Comparison of ENCODE assay signal across 30 cellular contexts in the genomic region with DNA sequence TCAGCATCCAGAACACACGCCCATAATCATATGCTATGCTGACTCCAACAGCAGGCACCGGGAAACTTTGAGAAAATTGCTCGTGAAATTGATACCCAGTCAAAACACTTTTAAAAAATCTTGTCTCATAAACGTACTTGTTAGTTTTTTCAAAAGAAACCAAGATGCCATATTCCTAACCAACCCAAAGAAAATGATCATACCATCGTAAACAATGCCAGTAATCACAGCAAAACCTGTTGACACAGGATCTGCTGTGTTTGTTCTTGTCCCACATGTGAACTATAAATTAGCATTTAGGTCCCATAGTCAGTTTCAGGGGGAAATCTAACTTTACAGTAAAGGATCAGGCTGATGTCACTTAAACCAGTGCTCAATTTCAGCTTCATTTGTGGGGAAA. TPM values are rescaled to one million over a fixed set of nuclear protein-coding genes. Genes with fewer than 3 reads are reported as not detected.
"Had no signal": no experiment of that assay in that cellular context is flagged by ENCODE, and none has a peak within 500 bp of the region (broad histone marks: within the 10 kb centered on the region; RNA-seq: fewer than 3 reads in every experiment).

No MANE protein-coding gene starts in this region.

- H3K9me3 ChIP-seq: left lung, lower lobe of right lung, mucosa of descending colon, ovary, prostate gland, stomach, testis, thyroid gland, transverse colon, upper lobe of left lung, vagina had no signal

- H3K36me3 Mint-ChIP-seq: immature natural killer cell; naive thymus-derived CD4-positive, alpha-beta T cell; natural killer cell treated with Interleukin-12 subunit alpha and Interleukin-12 subunit beta and Interleukin-15 and Interleukin-18, amount 100 ng/mL, for 72 hours; stimulated activated naive B cell treated with anti-CD40 and anti-IgM and Interleukin-4, amounts not matched to agents 10 μg/mL and 1 μg/mL and 100 μg/mL, for 72 hours had no signal

- H3K9me3 Mint-ChIP-seq: naive thymus-derived CD4-positive, alpha-beta T cell; natural killer cell treated with Interleukin-12 subunit alpha and Interleukin-12 subunit beta and Interleukin-15 and Interleukin-18, amount 100 ng/mL, for 72 hours; stimulated activated naive B cell treated with anti-CD40 and anti-IgM and Interleukin-4, amounts not matched to agents 10 μg/mL and 1 μg/mL and 100 μg/mL, for 72 hours had no signal

- H3K27ac Mint-ChIP-seq: immature natural killer cell; naive thymus-derived CD4-positive, alpha-beta T cell; natural killer cell treated with Interleukin-12 subunit alpha and Interleukin-12 subunit beta and Interleukin-15 and Interleukin-18, amount 100 ng/mL, for 72 hours; stimulated activated naive B cell treated with anti-CD40 and anti-IgM and Interleukin-4, amounts not matched to agents 10 μg/mL and 1 μg/mL and 100 μg/mL, for 72 hours had no signal

- H3K4me3 ChIP-seq: left lung, lower lobe of right lung, mucosa of descending colon, ovary, prostate gland, skin epidermis, stomach, testis, thyroid gland, transverse colon, upper lobe of left lung, vagina had no signal

- FAIRE-seq: islet of Langerhans, kidney had no signal

- DNase-seq: hypothalamus; immature natural killer cell; kidney; left colon; left lung; lower lobe of right lung; mammary epithelial cell; mesenchymal stem cell; midbrain; mucosa of descending colon; naive thymus-derived CD4-positive, alpha-beta T cell; ovary; retina; right cardiac atrium; stimulated activated CD4-positive, alpha-beta T cell treated with anti-CD3 and anti-CD28 coated beads, Interleukin-12 subunit alpha, Interleukin-12 subunit beta, amount 100 ng/mL, for 4 hours; stimulated activated CD4-positive, alpha-beta T cell treated with anti-CD3 and anti-CD28 coated beads, Interleukin-15, amount 100 ng/mL, for 24 hours; stimulated activated CD4-positive, alpha-beta T cell treated with anti-CD3 and anti-CD28 coated beads, Interleukin-2, amount 100 ng/mL, for 24 hours; stimulated activated CD4-positive, alpha-beta T cell treated with anti-CD3 and anti-CD28 coated beads, Interleukin-4, amount 100 ng/mL, for 1 hour; stimulated activated naive B cell treated with anti-CD40 and anti-IgM and Interleukin-4, amounts not matched to agents 10 μg/mL and 1 μg/mL and 100 μg/mL, for 72 hours; stimulated activated naive CD8-positive, alpha-beta T cell treated with anti-CD3 and anti-CD28 coated beads, Interleukin-15, Interleukin-2, amounts not matched to agents 100 U/mL and 50 U/mL, for 24 hours; stomach; testis; thyroid gland; transverse colon; upper lobe of left lung had no signal

- H3K4me1 ChIP-seq: left lung, lower lobe of right lung, prostate gland, stomach, testis, thyroid gland, upper lobe of left lung had no signal

- H3K27ac ChIP-seq: left lung, lower lobe of right lung, ovary, prostate gland, skin epidermis, stomach, testis, thyroid gland, transverse colon, upper lobe of left lung had no signal

- H3K4me1 Mint-ChIP-seq: immature natural killer cell; naive thymus-derived CD4-positive, alpha-beta T cell; stimulated activated naive B cell treated with anti-CD40 and anti-IgM and Interleukin-4, amounts not matched to agents 10 μg/mL and 1 μg/mL and 100 μg/mL, for 72 hours had no signal

- H3K36me3 ChIP-seq: left lung, lower lobe of right lung, ovary, prostate gland, stomach, thyroid gland, transverse colon, upper lobe of left lung, vagina had no signal

- H3K4me3 Mint-ChIP-seq: immature natural killer cell; naive thymus-derived CD4-positive, alpha-beta T cell; natural killer cell treated with Interleukin-12 subunit alpha and Interleukin-12 subunit beta and Interleukin-15 and Interleukin-18, amount 100 ng/mL, for 72 hours; stimulated activated naive B cell treated with anti-CD40 and anti-IgM and Interleukin-4, amounts not matched to agents 10 μg/mL and 1 μg/mL and 100 μg/mL, for 72 hours had no signal

- H3K27me3 ChIP-seq: left lung, ovary, stomach, testis, thyroid gland, transverse colon, upper lobe of left lung, vagina had no signal

RNA-seq across cellular contexts. Expression of gene PRSS12, which starts 23.0 kb away (rescaled TPM):
- total RNA-seq: naive thymus-derived CD4-positive, alpha-beta T cell; natural killer cell treated with Interleukin-12 subunit alpha and Interleukin-12 subunit beta and Interleukin-15 and Interleukin-18, amount 100 ng/mL, for 72 hours; right cardiac atrium had no signal
